ENCODE assay signal across 10 cellular contexts in genomic region chr12:52232916-52233461, GRCh38. TPM values are rescaled to one million over a fixed set of nuclear protein-coding genes. Genes with fewer than 3 reads are reported as not detected.
DNase-seq lines count a peak whose midpoint lies in the region; ATAC-seq, FAIRE-seq and TF ChIP-seq lines count a peak whose summit lies in the region.
"Had no signal": no experiment of that assay in that cellular context is flagged by ENCODE, and none has a peak within 500 bp of the region (broad histone marks: within the 10 kb centered on the region; RNA-seq: fewer than 3 reads in every experiment).

Gene KRT7, plus strand, starts transcription at chr12:52233243. Its CDS starts 54 bp downstream, at chr12:52233297.

- H3K27me3 ChIP-seq in pancreas, result no peaks in the 10 kb centered on the region

- H3K36me3 Mint-ChIP-seq in WTC11, result no peaks in the 10 kb centered on the region
- H3K36me3 Mint-ChIP-seq in glutamatergic neuron (ENCODE audit: unreplicated experiment), result no peaks in the 10 kb centered on the region

- H3K4me3 Mint-ChIP-seq in WTC11 (peak within 1 kb of the TSS; percentile 78), glutamatergic neuron (ENCODE audit: unreplicated experiment) (peak within 1 kb of the TSS; percentile 70)

- DNase-seq in ELF-1 (ENCODE audit: low read depth, low spot score), result peak; percentile 57
- peak; percentile 58 for DNase-seq in WTC11 (ENCODE audit: low spot score)
- no peak for DNase-seq in glutamatergic neuron
- peak; percentile 55 to 83 (median 74) for DNase-seq in pancreas
- no peak for DNase-seq in GM10266 (ENCODE audit: extremely low spot score)
- DNase-seq in T1000 (lab: John Stamatoyannopoulos, UW), result no peak
- no peak for DNase-seq in NCI-H69 (lab: John Stamatoyannopoulos, UW)
- DNase-seq: NCI-H524 had no signal

- H3K9me3 ChIP-seq in pancreas, result no peaks in the 10 kb centered on the region

- CTCF ChIA-PET in WTC11 (lab: Charles Lee), result interaction anchor here (1.1 to 5.9 kb wide), 14 partner anchors 8 to 209 kb away, joined by 3 to 56 read pairs (median 4); no protein-coding TSS in a partner anchor

- intact Hi-C loops in pancreas (cut with DNase I), result no loop called here

- peak within 1 kb of the TSS in 2 of 4 donors; percentile 69 to 78 for H3K27ac ChIP-seq in pancreas
- H3K27ac ChIP-seq: HL-60 had no signal

- ATAC-seq in WTC11 (peak; percentile 61), pancreas (peak; percentile 34 to 67 (median 52)), HG03457 (IDR thresholded peaks at IDR 0.05; ENCODE audit: unreplicated experiment) (no peak)

- H3K27ac Mint-ChIP-seq in WTC11 (no peak within 1 kb of the TSS; the same call in 1 of the 2 replicates), glutamatergic neuron (ENCODE audit: unreplicated experiment) (no peak within 1 kb of the TSS)

- peaks cover 16 to 44% (median 36%) of the 10 kb centered on the region in 3 donors for H3K4me1 ChIP-seq in pancreas

- H3K4me1 Mint-ChIP-seq in WTC11 (peaks cover 51% of the 10 kb centered on the region), glutamatergic neuron (ENCODE audit: low read depth, unreplicated experiment) (peaks cover 5% of the 10 kb centered on the region)

- WGBS in pancreas, 2 donors, result 8 to 10% methylated on average over 53 of the region's 53 CpGs

- FAIRE-seq in pancreas (lab: Jason Lieb, UNC), result no peak

- H3K27me3 Mint-ChIP-seq in WTC11 (ENCODE audit: low read depth), result peaks cover 51% of the 10 kb centered on the region
- peaks cover 16% of the 10 kb centered on the region for H3K27me3 Mint-ChIP-seq in glutamatergic neuron (ENCODE audit: unreplicated experiment)

- no peaks in the 10 kb centered on the region for H3K36me3 ChIP-seq in pancreas

- H3K4me3 ChIP-seq in pancreas, result peak within 1 kb of the TSS in 2 of 4 donors; percentile 23 to 39

- TF ChIP-seq CTCF in WTC11 (IDR thresholded peaks at IDR 0.05), result no peak
- TF ChIP-seq CTCF in glutamatergic neuron (IDR thresholded peaks at IDR 0.05; ENCODE audit: partially characterized antibody, unreplicated experiment), result no peak
- no peak for TF ChIP-seq CTCF in pancreas (IDR thresholded peaks at IDR 0.05)
- TF ChIP-seq CTCF in GM10266 (IDR thresholded peaks at IDR 0.05; ENCODE audit: control insufficient read depth, insufficient read depth, low read depth, missing control alignments), result no peak

- POLR2A ChIA-PET in WTC11 (lab: Charles Lee), result interaction anchor here (1.3 kb wide), 1 partner anchor 12 kb away, joined by 3 read pairs; no protein-coding TSS in a partner anchor

- H3K9me3 Mint-ChIP-seq in WTC11 (no peaks in the 10 kb centered on the region), glutamatergic neuron (ENCODE audit: unreplicated experiment) (peaks cover 6% of the 10 kb centered on the region)

TF ChIP-seq in WTC11, 78 proteins besides CTCF, POLR2A, EP300 and RAD21:
- TF ChIP-seq KAT7 (CRISPR knock-in tag; IDR thresholded peaks at IDR 0.05; ENCODE audit: borderline replicate concordance) (no peak), EMX1 (CRISPR knock-in tag; IDR thresholded peaks at IDR 0.05) (no peak), ZNF138 (CRISPR knock-in tag; conservative IDR thresholded peaks at IDR 0.05) (no peak), E2F5 (CRISPR knock-in tag; IDR thresholded peaks at IDR 0.05) (peak; percentile 65; the same call in 1 of the 2 replicates), FOXP1 (CRISPR knock-in tag; IDR thresholded peaks at IDR 0.05; ENCODE audit: borderline replicate concordance) (0 out of 2 replicates have a peak, but pooled peaks have one; percentile 43), SP1 (CRISPR knock-in tag; conservative IDR thresholded peaks at IDR 0.05) (no peak), E2F4 (CRISPR knock-in tag; IDR thresholded peaks at IDR 0.05; ENCODE audit: borderline replicate concordance, low read depth) (0 out of 2 replicates have a peak, but pooled peaks have one; percentile 23), E2F1 (CRISPR knock-in tag; IDR thresholded peaks at IDR 0.05) (no peak), CREB1 (CRISPR knock-in tag; IDR thresholded peaks at IDR 0.05) (no peak), TP53 (CRISPR knock-in tag; IDR thresholded peaks at IDR 0.05) (0 out of 2 replicates have a peak, but pooled peaks have one; percentile 39), RORB (CRISPR knock-in tag; IDR thresholded peaks at IDR 0.05) (no peak), MYBL2 (CRISPR knock-in tag; IDR thresholded peaks at IDR 0.05) (peak; percentile 29; the same call in 1 of the 2 replicates), PRRX2 (CRISPR knock-in tag; IDR thresholded peaks at IDR 0.05) (no peak)

RNA-seq across cellular contexts. Expression of gene KRT7, which starts in this region (rescaled TPM):
- total RNA-seq in WTC11 (2021), result 10.6 to 11.5 TPM (median 11.4 TPM) in 3 replicates
- total RNA-seq in glutamatergic neuron (ENCODE audit: unreplicated experiment), result not detected
- 100 to 1,000 TPM in 3 of 6 donors, 10 to 100 TPM in 3; 57.5 to 336 (median 90.6) TPM for total RNA-seq in pancreas
- 100 to 1,000 TPM; 111 to 238 TPM for polyA plus RNA-seq in pancreas

Comparison
In these comparisons a context has a peak if more than half of its experiments do, and no peak if none do; other contexts are left out.
1. DNase-seq: peak in ELF-1 (single experiment), WTC11 (single experiment) and pancreas (6 of 6); none in glutamatergic neuron (single experiment), GM10266 (single experiment), T1000 (single experiment) and NCI-H69 (single experiment).